ENCODE assay signal across 21 cellular contexts in genomic region chr18:74166397-74166796, GRCh38. TPM values are rescaled to one million over a fixed set of nuclear protein-coding genes. Genes with fewer than 3 reads are reported as not detected.
DNase-seq lines count a peak whose midpoint lies in the region; ATAC-seq, FAIRE-seq and TF ChIP-seq lines count a peak whose summit lies in the region.
"Had no signal": no experiment of that assay in that cellular context is flagged by ENCODE, and none has a peak within 500 bp of the region (broad histone marks: within the 10 kb centered on the region; RNA-seq: fewer than 3 reads in every experiment).

No MANE protein-coding gene starts in this region.

- no peak overlapping the region for H3K4me2 ChIP-seq in H1 (ENCODE audit: insufficient read depth in 1 of 2, low read depth in 2 of 2, low read length in 2 of 2)

- no peak overlapping the region for H2BK12ac ChIP-seq in H1 (ENCODE audit: low read depth, low read length)

- no peaks in the 10 kb centered on the region for H3K79me1 ChIP-seq in H1 (ENCODE audit: low read depth, low read length)

- H3K27me3 Mint-ChIP-seq in progenitor cell of endocrine pancreas: peaks cover 5% of the 10 kb centered on the region
- H3K27me3 Mint-ChIP-seq in CD4-positive, alpha-beta T cell: peaks cover 9% of the 10 kb centered on the region

- H3K9me3 Mint-ChIP-seq in progenitor cell of endocrine pancreas (ENCODE audit: low read depth): no peaks in the 10 kb centered on the region
- no peaks in the 10 kb centered on the region for H3K9me3 Mint-ChIP-seq in CD4-positive, alpha-beta T cell
- H3K9me3 Mint-ChIP-seq: CD4-positive, alpha-beta memory T cell had no signal

- no peak for FAIRE-seq in H1 (lab: Jason Lieb, UNC)
- FAIRE-seq: GM12891, GM18507 had no signal

- no peak overlapping the region for H3K18ac ChIP-seq in H1 (ENCODE audit: extremely low read depth, low read length)

- POLR2A ChIA-PET in H1 (lab: Charles Lee; ENCODE audit: partially characterized antibody): interaction anchor here (1.0 to 1.3 kb wide), 2 partner anchors 9 to 12 kb away, joined by 3 to 4 read pairs; no protein-coding TSS in a partner anchor
- POLR2A ChIA-PET in CD4-positive, alpha-beta T cell (lab: Charles Lee): no interaction called here

- H3K23ac ChIP-seq in H1 (ENCODE audit: insufficient read length): no peak overlapping the region

- H3K4me3 ChIP-seq in H1 (ENCODE audit: extremely low read depth in 1 of 4, insufficient read depth in 2 of 4, low read depth in 3 of 4, low read length in 4 of 4): no peak overlapping the region

- no peak for ATAC-seq in CD4-positive, alpha-beta T cell (ENCODE audit: poor library complexity)
- no peak for ATAC-seq in GM21381 (IDR thresholded peaks at IDR 0.05; ENCODE audit: unreplicated experiment)

- H3K27ac ChIP-seq in H1 (ENCODE audit: low read depth, low read length): no peak overlapping the region
- no peak overlapping the region for H3K27ac ChIP-seq in CD4-positive, alpha-beta T cell (ENCODE audit: low read depth, low read length)
- H3K27ac ChIP-seq: 22Rv1 had no signal

- CTCF ChIA-PET in H1 (lab: Charles Lee; ENCODE audit: partially characterized antibody): interaction anchor here (0.9 to 1.8 kb wide), 4 partner anchors 13 to 386 kb away, joined by 3 to 6 read pairs (median 3); no protein-coding TSS in a partner anchor
- CTCF ChIA-PET in CD4-positive, alpha-beta T cell (lab: Charles Lee): no interaction called here

- no peak for TF ChIP-seq EP300 in H1 (IDR thresholded peaks at IDR 0.05; ENCODE audit: borderline replicate concordance in 1 of 2, low read depth in 2 of 2, low read length in 2 of 2)

- peak overlapping the region; percentile 7 for H3K27ac Mint-ChIP-seq in progenitor cell of endocrine pancreas
- H3K27ac Mint-ChIP-seq in CD4-positive, alpha-beta T cell: no peak overlapping the region
- H3K27ac Mint-ChIP-seq: B cell had no signal

- no peaks in the 10 kb centered on the region for H3K9me3 ChIP-seq in H1 (ENCODE audit: insufficient read depth in 2 of 2, low read depth in 1 of 2, low read length in 1 of 2)
- no peaks in the 10 kb centered on the region for H3K9me3 ChIP-seq in CD4-positive, alpha-beta T cell (ENCODE audit: control insufficient read depth, low read length)

- no peak overlapping the region for H4K91ac ChIP-seq in H1 (replicated peaks; ENCODE audit: insufficient read length, low read length)

- no peaks in the 10 kb centered on the region for H3K36me3 Mint-ChIP-seq in progenitor cell of endocrine pancreas (ENCODE audit: insufficient read depth)
- no peaks in the 10 kb centered on the region for H3K36me3 Mint-ChIP-seq in CD4-positive, alpha-beta T cell (ENCODE audit: low read depth)

- 85% methylated on average over 7 of the region's 7 CpGs; no CpG with 5 or more reads in 1 of the 2 experiments for WGBS in H1 (ENCODE audit: extremely low coverage in 1 of 2, insufficient coverage in 1 of 2, insufficient read length in 1 of 2, insufficient replicate concordance in 2 of 2, low coverage in 1 of 2, low lambda C conversion rate in 2 of 2, missing lambda C conversion rate in 1 of 2), 2 experiments

- H3K36me3 ChIP-seq in H1 (ENCODE audit: control insufficient read depth in 2 of 4, insufficient read depth in 4 of 4, low read length in 3 of 4): no peaks in the 10 kb centered on the region

- no peak overlapping the region for H4K5ac ChIP-seq in H1 (ENCODE audit: insufficient read length, low read depth, low read length)

- no peaks in the 10 kb centered on the region for H3K23me2 ChIP-seq in H1 (ENCODE audit: low read depth, low read length)

- intact Hi-C loops in CD4-positive, alpha-beta T cell (cut with DNase I, micrococcal nuclease): no loop called here

- H3K4me1 Mint-ChIP-seq in progenitor cell of endocrine pancreas (ENCODE audit: low read depth): peaks cover 10% of the 10 kb centered on the region
- no peaks in the 10 kb centered on the region for H3K4me1 Mint-ChIP-seq in CD4-positive, alpha-beta T cell (ENCODE audit: low read depth)
- H3K4me1 Mint-ChIP-seq: CD4-positive, alpha-beta memory T cell had no signal

- H4K8ac ChIP-seq in H1 (ENCODE audit: extremely low read depth, insufficient read depth, low read length): no peak overlapping the region

- no peaks in the 10 kb centered on the region for H3K4me1 ChIP-seq in H1 (replicated peaks in 1 of 4; ENCODE audit: control insufficient read depth in 3 of 4, insufficient read depth in 4 of 4, low read length in 3 of 4)

- no peak for TF ChIP-seq RAD21 in H1 (IDR thresholded peaks at IDR 0.05 in 1 of 2, conservative IDR thresholded peaks at IDR 0.05 in 1 of 2; ENCODE audit: low read depth in 2 of 2, low read length in 2 of 2)

- H2BK5ac ChIP-seq in H1 (ENCODE audit: low read depth, low read length): no peak overlapping the region

- no peak overlapping the region for H3K56ac ChIP-seq in H1 (replicated peaks; ENCODE audit: insufficient read length, low read depth, low read length)

- no peak overlapping the region for H3K4me3 Mint-ChIP-seq in progenitor cell of endocrine pancreas (ENCODE audit: low read depth)
- no peak overlapping the region for H3K4me3 Mint-ChIP-seq in CD4-positive, alpha-beta T cell
- H3K4me3 Mint-ChIP-seq: B cell; CD4-positive, alpha-beta memory T cell had no signal

- no peak overlapping the region for H2AK5ac ChIP-seq in H1 (ENCODE audit: low read depth, low read length)

- no peak overlapping the region for H3K14ac ChIP-seq in H1 (ENCODE audit: insufficient read length)

- H2AFZ ChIP-seq in H1 (ENCODE audit: low read length): 0 out of 2 replicates have a peak overlapping the region, but pooled peaks have one; percentile 5

- no peak overlapping the region for H2BK15ac ChIP-seq in H1 (ENCODE audit: low read length)

- no peak overlapping the region for H2BK120ac ChIP-seq in H1 (replicated peaks; ENCODE audit: low read depth, low read length)

- H3K9ac ChIP-seq in H1 (replicated peaks in 1 of 4; ENCODE audit: extremely low read depth in 1 of 4, low read depth in 3 of 4, low read length in 3 of 4): no peak overlapping the region

- H4K20me1 ChIP-seq in H1 (replicated peaks in 1 of 2; ENCODE audit: control insufficient read depth in 1 of 2, insufficient read depth in 2 of 2, low read length in 2 of 2): no peaks in the 10 kb centered on the region

- TF ChIP-seq CTCF in H1 (IDR thresholded peaks at IDR 0.05; ENCODE audit: control extremely low read depth in 1 of 3, insufficient read depth in 1 of 3, low read depth in 1 of 3, low read length in 3 of 3): no peak
- TF ChIP-seq CTCF in progenitor cell of endocrine pancreas (IDR thresholded peaks at IDR 0.05; ENCODE audit: unreplicated experiment): no peak
- no peak for TF ChIP-seq CTCF in CD4-positive, alpha-beta T cell (IDR thresholded peaks at IDR 0.05)

- DNase-seq in DMS53 (lab: John Stamatoyannopoulos, UW): peak; percentile 41
- no peak for DNase-seq in DMS53 treated with DMSO at 0.1 percent for 48 hours (lab: John Stamatoyannopoulos, UW; ENCODE audit: unreplicated experiment)
- DNase-seq in NCI-H146 (lab: John Stamatoyannopoulos, UW): peak; percentile 45
- DNase-seq in H1 (ENCODE audit: low read depth in 1 of 2, low spot score in 2 of 2): no peak
- DNase-seq in progenitor cell of endocrine pancreas (ENCODE audit: low spot score, unreplicated experiment): no peak
- no peak for DNase-seq in CD4-positive, alpha-beta T cell
- DNase-seq in KG1 (lab: John Stamatoyannopoulos, UW): no peak
- DNase-seq: CD4-positive, alpha-beta memory T cell; GF-D8; Karpas-422; MM.1S; NCI-H1092 treated with DMSO at 0.1 percent for 48 hours; NCI-H2029; NCI-H524; OCI-M1; RPMI8226 had no signal

- H2BK20ac ChIP-seq in H1 (ENCODE audit: low read length): no peak overlapping the region

- no peak for TF ChIP-seq POLR2A in H1 (IDR thresholded peaks at IDR 0.05; ENCODE audit: control extremely low read depth in 1 of 2, low read depth in 2 of 2, low read length in 2 of 2)

- H3K79me2 ChIP-seq in H1 (ENCODE audit: control insufficient read depth in 1 of 2, insufficient read depth in 2 of 2, low read length in 2 of 2): no peaks in the 10 kb centered on the region

- no peaks in the 10 kb centered on the region; a peak in 2 of 7 replicates for H3K27me3 ChIP-seq in H1 (replicated peaks in 1 of 4; ENCODE audit: control insufficient read depth in 3 of 4, extremely low read depth in 1 of 4, insufficient read depth in 3 of 4, low read length in 3 of 4)
- H3K27me3 ChIP-seq in CD4-positive, alpha-beta T cell (ENCODE audit: control insufficient read depth, insufficient read depth, low read length): no peaks in the 10 kb centered on the region

- H3K4ac ChIP-seq in H1 (replicated peaks; ENCODE audit: insufficient read length, low read depth, low read length): no peak overlapping the region

TF ChIP-seq in H1, 55 proteins besides CTCF, POLR2A, EP300 and RAD21 (continues in another document):
- TF ChIP-seq SP1 (IDR thresholded peaks at IDR 0.05; ENCODE audit: low read depth, low read length) (no peak), EZH2 (IDR thresholded peaks at IDR 0.05; ENCODE audit: low read depth, low read length, severe bottlenecking) (no peak), CHD1 (IDR thresholded peaks at IDR 0.05; ENCODE audit: low read depth, low read length) (no peak), RNF2 (IDR thresholded peaks at IDR 0.05; ENCODE audit: borderline replicate concordance, low read depth, low read length, missing control alignments, poor library complexity, severe bottlenecking) (no peak)

RNA-seq across cellular contexts. Expression of gene TIMM21, which starts 18.1 kb away (rescaled TPM):
- 43.8 and 46.3 TPM in 2 replicates for total RNA-seq in H1 (2021; fragmentation: NEBNext Ultra II Directional; extraction: Animal tissue kit (Norgen Biotek cat#: 25700))
- polyA plus RNA-seq in H1 (2011; rRNA removed): 17.6 and 27.9 TPM in 2 replicates
- 41.9 TPM for polyA plus RNA-seq in H1 (2011; cell fraction: cytosol; rRNA removed)
- polyA plus RNA-seq in H1 (2011; cell fraction: nucleus; rRNA removed): 21.7 TPM
- 45.8 to 82.6 TPM (median 47.0 TPM) in 4 replicates for polyA plus RNA-seq in H1 (2012, experiment 1 of 2)
- 3.5 TPM for polyA plus RNA-seq in H1 (2012, experiment 2 of 2)
- 33.2 TPM for polyA plus RNA-seq in H1 (2013, experiment 1 of 2)
- polyA plus RNA-seq in H1 (2013, experiment 2 of 2): 34.8 TPM
- polyA minus RNA-seq in H1 (2011; rRNA and poly(A)+ RNA removed): 30.6 and 37.6 TPM in 2 replicates
- 16.1 TPM for polyA minus RNA-seq in H1 (2011; cell fraction: cytosol; rRNA and poly(A)+ RNA removed)
- polyA minus RNA-seq in H1 (2011; cell fraction: nucleus; rRNA and poly(A)+ RNA removed): 14.3 TPM
- 27.5 and 35.2 TPM in 2 replicates for total RNA-seq in progenitor cell of endocrine pancreas
- 10 to 100 TPM; 10.7 to 11.8 TPM for total RNA-seq in CD4-positive, alpha-beta T cell

RNA-seq across cellular contexts. Expression of gene FBXO15, which starts 18.8 kb away (rescaled TPM):
- total RNA-seq in H1 (2021; fragmentation: NEBNext Ultra II Directional; extraction: Animal tissue kit (Norgen Biotek cat#: 25700)): 0.46 and 0.84 TPM in 2 replicates
- polyA plus RNA-seq in H1 (2011; rRNA removed): 0.75 and 0.85 TPM in 2 replicates
- polyA plus RNA-seq in H1 (2011; cell fraction: cytosol; rRNA removed): 0.96 TPM
- 1.2 TPM for polyA plus RNA-seq in H1 (2011; cell fraction: nucleus; rRNA removed)
- 0.35 to 1.4 TPM (median 0.95 TPM) in 4 replicates for polyA plus RNA-seq in H1 (2012, experiment 1 of 2)
- polyA plus RNA-seq in H1 (2012, experiment 2 of 2): 0.56 TPM
- polyA plus RNA-seq in H1 (2013, experiment 1 of 2): 0.81 TPM
- 0.98 TPM for polyA plus RNA-seq in H1 (2013, experiment 2 of 2)
- 0.73 and 2.5 TPM in 2 replicates for polyA minus RNA-seq in H1 (2011; rRNA and poly(A)+ RNA removed)
- not detected for polyA minus RNA-seq in H1 (2011; cell fraction: cytosol; rRNA and poly(A)+ RNA removed)
- 1.2 TPM for polyA minus RNA-seq in H1 (2011; cell fraction: nucleus; rRNA and poly(A)+ RNA removed)
- 2.7 and 4.3 TPM in 2 replicates for total RNA-seq in progenitor cell of endocrine pancreas
- 1 to 10 TPM in 1 of 2 experiments, under 1 TPM in 1; 0.58 to 1.0 TPM for total RNA-seq in CD4-positive, alpha-beta T cell

Comparison
In these comparisons a context has a peak if more than half of its experiments do, and no peak if none do; other contexts are left out.
1. DNase-seq: peak in DMS53 (single experiment) and NCI-H146 (single experiment); none in DMS53 treated with DMSO at 0.1 percent for 48 hours (single experiment), H1 (0 of 2), progenitor cell of endocrine pancreas (single experiment), CD4-positive, alpha-beta T cell (0 of 10) and KG1 (single experiment).